20 cellular contexts compared by ENCODE assay signal in the genomic region with DNA sequence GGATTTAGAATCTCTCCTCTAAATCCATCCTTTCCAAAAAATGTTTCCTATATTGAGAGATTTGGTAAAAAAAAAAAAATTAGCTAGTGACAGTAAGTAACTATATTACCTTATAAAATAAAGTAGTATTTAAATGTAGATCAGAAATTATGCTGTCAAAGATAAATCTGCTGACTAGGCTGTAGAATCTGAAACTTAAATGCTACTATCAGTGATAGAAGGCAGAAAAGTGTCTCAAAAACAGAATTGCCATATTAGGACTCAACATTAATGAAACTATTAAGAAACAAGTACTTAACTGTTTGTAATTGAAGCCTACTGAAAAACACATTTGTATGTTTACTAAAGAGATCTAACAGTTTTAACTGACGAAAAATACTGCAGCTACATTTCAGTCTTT. TPM values are rescaled to one million over a fixed set of nuclear protein-coding genes. Genes with fewer than 3 reads are reported as not detected.
DNase-seq lines count a peak whose midpoint lies in the region; ATAC-seq, FAIRE-seq and TF ChIP-seq lines count a peak whose summit lies in the region.
"Had no signal": no experiment of that assay in that cellular context is flagged by ENCODE, and none has a peak within 500 bp of the region (broad histone marks: within the 10 kb centered on the region; RNA-seq: fewer than 3 reads in every experiment).

No MANE protein-coding gene starts in this region.

- no peak for ATAC-seq in stimulated activated naive CD8-positive, alpha-beta T cell treated with anti-CD3 and anti-CD28 coated beads, Interleukin-15, Interleukin-2, amounts not matched to agents 100 U/mL and 50 U/mL, for 24 hours
- ATAC-seq in K562 = no peak
- ATAC-seq: CD8-positive, alpha-beta T cell had no signal

- no peaks in the 10 kb centered on the region; the same call in 1 of the 2 replicates for H4K20me1 ChIP-seq in K562 (replicated peaks; ENCODE audit: control insufficient read depth, insufficient read depth, low read length)

- 0 out of 2 replicates have a peak overlapping the region, but pooled peaks have one; percentile 9 for H3K27ac ChIP-seq in SK-N-MC
- no peak overlapping the region for H3K27ac ChIP-seq in K562 (ENCODE audit: extremely low read depth, low read depth, low read length)
- H3K27ac ChIP-seq: GM23248, HL-60 had no signal

- H3K4me1 Mint-ChIP-seq in stimulated activated naive CD8-positive, alpha-beta T cell treated with anti-CD3 and anti-CD28 coated beads, Interleukin-15, Interleukin-2, amounts not matched to agents 100 ng/mL and 50 ng/mL, for 24 hours (ENCODE audit: low read depth) = peaks cover 6% of the 10 kb centered on the region
- H3K4me1 Mint-ChIP-seq: B cell had no signal

- H3K4me3 Mint-ChIP-seq in stimulated activated naive CD8-positive, alpha-beta T cell treated with anti-CD3 and anti-CD28 coated beads, Interleukin-15, Interleukin-2, amounts not matched to agents 100 ng/mL and 50 ng/mL, for 24 hours = no peak overlapping the region
- H3K4me3 Mint-ChIP-seq: B cell; CD8-positive, alpha-beta T cell had no signal

- no peak overlapping the region for H2AFZ ChIP-seq in K562 (ENCODE audit: low read depth, low read length)
- H2AFZ ChIP-seq: GM23248 had no signal

- H3K4me2 ChIP-seq in K562 (ENCODE audit: insufficient read depth, low read length) = no peak overlapping the region

- no peak overlapping the region for H3K4me3 ChIP-seq in SK-N-MC
- no peak overlapping the region for H3K4me3 ChIP-seq in K562
- H3K4me3 ChIP-seq: GM23248 had no signal

- no peak for FAIRE-seq in K562 (lab: Jason Lieb, UNC)
- no peak for FAIRE-seq in GM12892 (lab: Jason Lieb, UNC)
- FAIRE-seq: HTR-8/SVneo had no signal

- H3K27me3 Mint-ChIP-seq in stimulated activated naive CD8-positive, alpha-beta T cell treated with anti-CD3 and anti-CD28 coated beads, Interleukin-15, Interleukin-2, amounts not matched to agents 100 ng/mL and 50 ng/mL, for 24 hours = no peaks in the 10 kb centered on the region
- H3K27me3 Mint-ChIP-seq: B cell had no signal

- peak overlapping the region; percentile 48 for H3K27ac Mint-ChIP-seq in stimulated activated naive CD8-positive, alpha-beta T cell treated with anti-CD3 and anti-CD28 coated beads, Interleukin-15, Interleukin-2, amounts not matched to agents 100 ng/mL and 50 ng/mL, for 24 hours
- H3K27ac Mint-ChIP-seq: B cell; CD8-positive, alpha-beta T cell had no signal

- TF ChIP-seq EP300 in K562 (IDR thresholded peaks at IDR 0.05; ENCODE audit: low read length) = no peak

- 100% methylated on average over 1 of the region's 1 CpG for WGBS in K562 (ENCODE audit: insufficient coverage, low coverage, missing lambda C conversion rate)

- intact Hi-C loops in K562 (cut with micrococcal nuclease) = no loop called here

- H3K9me1 ChIP-seq in K562 (ENCODE audit: control insufficient read depth, insufficient read depth, low read length) = no peaks in the 10 kb centered on the region

- H3K36me3 ChIP-seq in SK-N-MC (ENCODE audit: insufficient read depth, low read length) (peaks cover 55% of the 10 kb centered on the region), K562 (ENCODE audit: control insufficient read depth, insufficient read depth, low read length) (peaks cover 56% of the 10 kb centered on the region)

- no peak for DNase-seq in stimulated activated naive CD8-positive, alpha-beta T cell treated with anti-CD3 and anti-CD28 coated beads, Interleukin-15, Interleukin-2, amounts not matched to agents 100 U/mL and 50 U/mL, for 24 hours
- DNase-seq in SK-N-MC (ENCODE audit: low read depth, low spot score) (no peak), K562 (ENCODE audit: extremely low read depth in 1 of 4, low spot score in 3 of 4) (no peak), GM10266 (ENCODE audit: extremely low spot score) (no peak), GM12892 (ENCODE audit: insufficient read length) (no peak), NCI-H1105 (lab: John Stamatoyannopoulos, UW) (no peak)
- DNase-seq: CD8-positive, alpha-beta T cell; DMS79; GM23248; HCEC 1CT; NCI-H1436; NCI-H2029; NCI-H2171; NCI-H446; NCI-H69; RPMI8226 had no signal

- CTCF ChIA-PET in K562 (lab: Yijun Ruan, JAX; ENCODE audit: low intra/inter-chr PET ratio) = no interaction called here

- no peaks in the 10 kb centered on the region for H3K9me3 Mint-ChIP-seq in stimulated activated naive CD8-positive, alpha-beta T cell treated with anti-CD3 and anti-CD28 coated beads, Interleukin-15, Interleukin-2, amounts not matched to agents 100 ng/mL and 50 ng/mL, for 24 hours
- H3K9me3 Mint-ChIP-seq: CD8-positive, alpha-beta T cell had no signal

- no peaks in the 10 kb centered on the region; a peak in 1 of 5 replicates for H3K4me1 ChIP-seq in K562 (replicated peaks in 1 of 2; ENCODE audit: control insufficient read depth in 2 of 2, insufficient read depth in 2 of 2, low read length in 2 of 2)

- TF ChIP-seq CTCF in K562 (IDR thresholded peaks at IDR 0.05 in 2 of 3, conservative IDR thresholded peaks at IDR 0.05 in 1 of 3; ENCODE audit: insufficient read depth in 2 of 3, low read depth in 1 of 3, low read length in 3 of 3) = no peak
- no peak for TF ChIP-seq CTCF in GM10266 (IDR thresholded peaks at IDR 0.05; ENCODE audit: control insufficient read depth, insufficient read depth, low read depth, missing control alignments)

- H3K9me3 ChIP-seq in SK-N-MC (ENCODE audit: low read depth, low read length) (no peaks in the 10 kb centered on the region), K562 (replicated peaks; ENCODE audit: control insufficient read depth, insufficient read depth, low read depth, low read length) (no peaks in the 10 kb centered on the region)

- no peaks in the 10 kb centered on the region for H3K79me2 ChIP-seq in K562 (ENCODE audit: control insufficient read depth, insufficient read depth, low read length)

- H3K27me3 ChIP-seq in K562 (ENCODE audit: control insufficient read depth in 2 of 2, insufficient read depth in 2 of 2, low read length in 2 of 2) = no peaks in the 10 kb centered on the region

- no peak overlapping the region for H3K9ac ChIP-seq in SK-N-MC (ENCODE audit: insufficient read length)
- no peak overlapping the region for H3K9ac ChIP-seq in K562 (ENCODE audit: insufficient read depth in 1 of 2, low read depth in 2 of 2, low read length in 2 of 2)
- H3K9ac ChIP-seq: GM23248 had no signal

- H3K36me3 Mint-ChIP-seq in stimulated activated naive CD8-positive, alpha-beta T cell treated with anti-CD3 and anti-CD28 coated beads, Interleukin-15, Interleukin-2, amounts not matched to agents 100 ng/mL and 50 ng/mL, for 24 hours (ENCODE audit: low read depth) = peaks cover 44% of the 10 kb centered on the region

- no TSS peak for BruUV-seq in K562 (replicated peaks; lab: Mats Ljungman, UMichigan)

- in situ Hi-C loops in K562 (cut with MboI) = no loop called here

- TF ChIP-seq POLR2A in K562 (conservative IDR thresholded peaks at IDR 0.05) (no peak), GM12892 (IDR thresholded peaks at IDR 0.05; ENCODE audit: low read depth, low read length) (no peak)

- POLR2A ChIA-PET in K562 (lab: Yijun Ruan, JAX) = no interaction called here

- TF ChIP-seq RAD21 in K562 (CRISPR knock-in tag; conservative IDR thresholded peaks at IDR 0.05 in 1 of 2, IDR thresholded peaks at IDR 0.05 in 1 of 2) = no peak

TF ChIP-seq in K562, 482 proteins besides CTCF, POLR2A, EP300 and RAD21 (continues in another document):
- TF ChIP-seq YBX1 (IDR thresholded peaks at IDR 0.05) (no peak), ZNF717 (CRISPR knock-in tag; IDR thresholded peaks at IDR 0.05) (0 out of 2 replicates have a peak, but pooled peaks have one; percentile 15), ZNF316 (IDR thresholded peaks at IDR 0.05) (peak; percentile 69), C11orf30 (IDR thresholded peaks at IDR 0.05; ENCODE audit: low read depth) (peak; percentile 30; the same call in 1 of the 2 replicates), XRCC3 (IDR thresholded peaks at IDR 0.05) (no peak), SRSF1 (IDR thresholded peaks at IDR 0.05; ENCODE audit: low read depth, low read length) (no peak)

RNA-seq across cellular contexts. Expression of a gene that starts 8.3 kb away (rescaled TPM):
- 3.8 and 8.3 TPM in 2 replicates for total RNA-seq in K562 (2011; cell fraction: chromatin; rRNA removed; ENCODE audit: low replicate concordance)
- 2.7 and 2.8 TPM in 2 replicates for total RNA-seq in K562 (2011; cell fraction: nucleolus; rRNA removed)
- total RNA-seq in K562 (2011; cell fraction: nucleoplasm; rRNA removed) = 5.7 and 6.9 TPM in 2 replicates
- total RNA-seq in K562 (2014; rRNA removed) = 10.9 and 16.1 TPM in 2 replicates
- 28.1 and 31.4 TPM in 2 replicates for total RNA-seq in K562 (2014; rRNA removed; fragmentation: Illumina TruSeq; extraction: Trizol)
- 20.6 and 20.8 TPM in 2 replicates for total RNA-seq in K562 (2015; rRNA removed; fragmentation: Illumina TruSeq; extraction: Trizol)
- 18.6 and 19.1 TPM in 2 replicates for total RNA-seq in K562 (2021)
- polyA plus RNA-seq in K562 (2011; rRNA removed) = 32.9 and 42.1 TPM in 2 replicates
- polyA plus RNA-seq in K562 (2011; cell fraction: cytosol; rRNA removed) = 17.4 and 21.0 TPM in 2 replicates
- 5.1 and 7.7 TPM in 2 replicates for polyA plus RNA-seq in K562 (2011; cell fraction: nucleus; rRNA removed)
- polyA plus RNA-seq in K562 (2012) = 17.5 and 18.3 TPM in 2 replicates
- 26.2 and 30.3 TPM in 2 replicates for polyA plus RNA-seq in K562 (2014; fragmentation: Illumina TruSeq; extraction: Trizol)
- 10 to 100 TPM; 19.3 to 36.5 TPM for polyA plus RNA-seq in K562 (2014; fragmentation: Nextera tagmentation; extraction: Ambion mirVana)
- polyA plus RNA-seq in K562 (2014; rRNA removed) = 16.7 and 17.7 TPM in 2 replicates
- polyA minus RNA-seq in K562 (2011; rRNA and poly(A)+ RNA removed) = 34.1 and 43.3 TPM in 2 replicates
- polyA minus RNA-seq in K562 (2011; cell fraction: cytosol; rRNA and poly(A)+ RNA removed) = 9.6 and 12.9 TPM in 2 replicates
- polyA minus RNA-seq in K562 (2011; cell fraction: nucleus; rRNA and poly(A)+ RNA removed) = 4.8 and 6.9 TPM in 2 replicates
- 19.1 TPM for polyA plus RNA-seq in GM12892 (2012; ENCODE audit: missing spikeins)

RNA-seq across cellular contexts. Expression of a gene that starts 27.1 kb away (rescaled TPM):
- 215 and 344 TPM in 2 replicates for total RNA-seq in K562 (2011; cell fraction: chromatin; rRNA removed; ENCODE audit: low replicate concordance)
- 122 and 149 TPM in 2 replicates for total RNA-seq in K562 (2011; cell fraction: nucleolus; rRNA removed)
- 251 and 270 TPM in 2 replicates for total RNA-seq in K562 (2011; cell fraction: nucleoplasm; rRNA removed)
- total RNA-seq in K562 (2014; rRNA removed) = 199 and 230 TPM in 2 replicates
- 378 and 428 TPM in 2 replicates for total RNA-seq in K562 (2014; rRNA removed; fragmentation: Illumina TruSeq; extraction: Trizol)
- total RNA-seq in K562 (2015; rRNA removed; fragmentation: Illumina TruSeq; extraction: Trizol) = 253 and 265 TPM in 2 replicates
- 397 and 412 TPM in 2 replicates for total RNA-seq in K562 (2021)
- 1,361 and 1,378 TPM in 2 replicates for polyA plus RNA-seq in K562 (2011; rRNA removed)
- polyA plus RNA-seq in K562 (2011; cell fraction: cytosol; rRNA removed) = 471 and 871 TPM in 2 replicates
- 372 and 830 TPM in 2 replicates for polyA plus RNA-seq in K562 (2011; cell fraction: nucleus; rRNA removed)
- 355 and 529 TPM in 2 replicates for polyA plus RNA-seq in K562 (2012)
- polyA plus RNA-seq in K562 (2014; fragmentation: Illumina TruSeq; extraction: Trizol) = 332 and 352 TPM in 2 replicates
- 100 to 1,000 TPM; 541 to 543 TPM for polyA plus RNA-seq in K562 (2014; fragmentation: Nextera tagmentation; extraction: Ambion mirVana)
- 294 and 317 TPM in 2 replicates for polyA plus RNA-seq in K562 (2014; rRNA removed)
- polyA minus RNA-seq in K562 (2011; rRNA and poly(A)+ RNA removed) = 737 and 825 TPM in 2 replicates
- 247 and 288 TPM in 2 replicates for polyA minus RNA-seq in K562 (2011; cell fraction: cytosol; rRNA and poly(A)+ RNA removed)
- polyA minus RNA-seq in K562 (2011; cell fraction: nucleus; rRNA and poly(A)+ RNA removed) = 69.6 and 149 TPM in 2 replicates
- 1,208 TPM for polyA plus RNA-seq in GM12892 (2012; ENCODE audit: missing spikeins)
